Comparison of ENCODE assay signal across 24 cellular contexts in genomic region chr17:39751637-39752036, GRCh38. TPM values are rescaled to one million over a fixed set of nuclear protein-coding genes. Genes with fewer than 3 reads are reported as not detected.
A peak's percentile ranks its signal among the peaks of the same experiment; 100 is the strongest.
DNase-seq lines count a peak whose midpoint lies in the region; ATAC-seq and TF ChIP-seq lines count a peak whose summit lies in the region.
"Had no signal": no experiment of that assay in that cellular context is flagged by ENCODE, and none has a peak within 500 bp of the region (broad histone marks: within the 10 kb centered on the region; RNA-seq: fewer than 3 reads in every experiment).

No MANE protein-coding gene starts in this region.

- H3K4me2 ChIP-seq in GM23338 = peak overlapping the region; percentile 49; the same call in 1 of the 2 replicates

- no peaks in the 10 kb centered on the region for H3K36me3 ChIP-seq in GM23338 (ENCODE audit: insufficient read depth)
- no peaks in the 10 kb centered on the region for H3K36me3 ChIP-seq in spleen
- H3K36me3 ChIP-seq: ascending aorta, heart right ventricle, SJCRH30 had no signal

- peaks cover 14% of the 10 kb centered on the region for H3F3A ChIP-seq in GM23338 (replicated peaks; ENCODE audit: low read depth)

- H3K4me3 Mint-ChIP-seq in activated naive CD4-positive, alpha-beta T cell treated with anti-CD3 and anti-CD28 coated beads, Interleukin-2, amount 10 ng/mL, durations not matched to agents 7 days and 5 days = peak overlapping the region; percentile 58
- H3K4me3 Mint-ChIP-seq in GM23338 = no peak overlapping the region; the same call in 2 of the 3 replicates
- H3K4me3 Mint-ChIP-seq in activated T-helper 2 cell treated with anti-CD3 and anti-CD28 coated beads, Interferon-gamma antibody, Interleukin-2, Interleukin-4, amounts not matched to agents 10 μg/mL and 5 μg/mL and 100 μg/mL, durations not matched to agents 14 hours and 24 hours and 36 hours (ENCODE audit: low read depth) = no peak overlapping the region

- H3K27me3 ChIP-seq in GM23338 (ENCODE audit: insufficient read depth) (peaks cover 18% of the 10 kb centered on the region), spleen (replicated peaks in 1 of 7) (no peaks in the 10 kb centered on the region)
- H3K27me3 ChIP-seq: ascending aorta, heart right ventricle, pancreas, transverse colon had no signal

- CTCF ChIA-PET in activated naive CD4-positive, alpha-beta T cell treated with anti-CD3 and anti-CD28 coated beads, Interleukin-2, amount 10 ng/mL, durations not matched to agents 7 days and 5 days (lab: Charles Lee) = interaction anchor here (1.0 to 2.1 kb wide), 2 partner anchors 129 to 130 kb away, joined by 4 to 20 read pairs; no protein-coding TSS in a partner anchor

- H3K9me3 Mint-ChIP-seq in activated naive CD4-positive, alpha-beta T cell treated with anti-CD3 and anti-CD28 coated beads, Interleukin-2, amount 10 ng/mL, durations not matched to agents 7 days and 5 days = no peaks in the 10 kb centered on the region
- H3K9me3 Mint-ChIP-seq in activated naive CD4-positive, alpha-beta T cell treated with anti-CD3 and anti-CD28 coated beads, Interleukin-2, amount 50 U/mL, for 72 hours = no peaks in the 10 kb centered on the region
- no peaks in the 10 kb centered on the region; the same call in 2 of the 3 replicates for H3K9me3 Mint-ChIP-seq in GM23338
- H3K9me3 Mint-ChIP-seq in activated T-helper 2 cell treated with anti-CD3 and anti-CD28 coated beads, Interferon-gamma antibody, Interleukin-2, Interleukin-4, amounts not matched to agents 10 μg/mL and 5 μg/mL and 100 μg/mL, durations not matched to agents 14 hours and 24 hours and 36 hours = no peaks in the 10 kb centered on the region

- TF ChIP-seq POLR2A in spleen (IDR thresholded peaks at IDR 0.05) = no peak

- no peaks in the 10 kb centered on the region for H3K36me3 Mint-ChIP-seq in activated naive CD4-positive, alpha-beta T cell treated with anti-CD3 and anti-CD28 coated beads, Interleukin-2, amount 10 ng/mL, durations not matched to agents 7 days and 5 days
- H3K36me3 Mint-ChIP-seq in activated naive CD4-positive, alpha-beta T cell treated with anti-CD3 and anti-CD28 coated beads, Interleukin-2, amount 50 U/mL, for 72 hours = peaks cover 0 to 4% of the 10 kb centered on the region in 2 donors
- H3K36me3 Mint-ChIP-seq in GM23338 (ENCODE audit: low read depth) = peaks cover 6% of the 10 kb centered on the region; the same call in 1 of the 3 replicates
- no peaks in the 10 kb centered on the region for H3K36me3 Mint-ChIP-seq in activated T-helper 2 cell treated with anti-CD3 and anti-CD28 coated beads, Interferon-gamma antibody, Interleukin-2, Interleukin-4, amounts not matched to agents 10 μg/mL and 5 μg/mL and 100 μg/mL, durations not matched to agents 14 hours and 24 hours and 36 hours (ENCODE audit: low read depth)

- H3K4me1 Mint-ChIP-seq in activated naive CD4-positive, alpha-beta T cell treated with anti-CD3 and anti-CD28 coated beads, Interleukin-2, amount 10 ng/mL, durations not matched to agents 7 days and 5 days = peaks cover 37% of the 10 kb centered on the region
- H3K4me1 Mint-ChIP-seq in GM23338 = peaks cover 42% of the 10 kb centered on the region
- peaks cover 30% of the 10 kb centered on the region for H3K4me1 Mint-ChIP-seq in activated T-helper 2 cell treated with anti-CD3 and anti-CD28 coated beads, Interferon-gamma antibody, Interleukin-2, Interleukin-4, amounts not matched to agents 10 μg/mL and 5 μg/mL and 100 μg/mL, durations not matched to agents 14 hours and 24 hours and 36 hours (ENCODE audit: low read depth)

- no peak overlapping the region for H3K27ac Mint-ChIP-seq in activated naive CD4-positive, alpha-beta T cell treated with anti-CD3 and anti-CD28 coated beads, Interleukin-2, amount 10 ng/mL, durations not matched to agents 7 days and 5 days
- H3K27ac Mint-ChIP-seq in activated naive CD4-positive, alpha-beta T cell treated with anti-CD3 and anti-CD28 coated beads, Interleukin-2, amount 50 U/mL, for 72 hours = no peak overlapping the region
- no peak overlapping the region for H3K27ac Mint-ChIP-seq in GM23338
- H3K27ac Mint-ChIP-seq in activated T-helper 2 cell treated with anti-CD3 and anti-CD28 coated beads, Interferon-gamma antibody, Interleukin-2, Interleukin-4, amounts not matched to agents 10 μg/mL and 5 μg/mL and 100 μg/mL, durations not matched to agents 14 hours and 24 hours and 36 hours = peak overlapping the region; percentile 83

- peaks cover 20% of the 10 kb centered on the region; the same call in 1 of the 2 replicates for H3K4me1 ChIP-seq in GM23338 (ENCODE audit: insufficient read depth)
- peaks cover 23 to 49% (median 37%) of the 10 kb centered on the region in 6 donors for H3K4me1 ChIP-seq in spleen

- peaks cover 30% of the 10 kb centered on the region for H3K27me3 Mint-ChIP-seq in activated naive CD4-positive, alpha-beta T cell treated with anti-CD3 and anti-CD28 coated beads, Interleukin-2, amount 10 ng/mL, durations not matched to agents 7 days and 5 days
- H3K27me3 Mint-ChIP-seq in GM23338 (ENCODE audit: insufficient read depth, low read depth, poor library complexity) = peaks cover 24% of the 10 kb centered on the region
- H3K27me3 Mint-ChIP-seq in activated T-helper 2 cell treated with anti-CD3 and anti-CD28 coated beads, Interferon-gamma antibody, Interleukin-2, Interleukin-4, amounts not matched to agents 10 μg/mL and 5 μg/mL and 100 μg/mL, durations not matched to agents 14 hours and 24 hours and 36 hours (ENCODE audit: low read depth) = no peaks in the 10 kb centered on the region

- no peak overlapping the region for H2AFZ ChIP-seq in GM23338

- intact Hi-C loops in activated T-helper 2 cell treated with anti-CD3 and anti-CD28 coated beads, Interferon-gamma antibody, Interleukin-2, Interleukin-4, amounts not matched to agents 10 μg/mL and 5 μg/mL and 100 μg/mL, durations not matched to agents 14 hours and 24 hours and 36 hours (cut with micrococcal nuclease) = loop anchor here (5.0 kb wide), 3 partner anchors 114 to 231 kb away; partner anchors contain the start of genes LRRC3C, ORMDL3, PSMD3 and STARD3
- intact Hi-C loops in spleen (cut with DNase I; ENCODE audit: low total_unique reads) = loop anchor here (5.0 to 10.0 kb wide), 2 partner anchors 113 to 129 kb away; partner anchors contain the start of genes IKZF3 and ZPBP2

- H3K79me2 ChIP-seq in GM23338 (replicated peaks; ENCODE audit: insufficient read depth) = no peaks in the 10 kb centered on the region

- no peaks in the 10 kb centered on the region for H4K20me1 ChIP-seq in GM23338 (replicated peaks; ENCODE audit: insufficient read depth)

- TF ChIP-seq CTCF in GM23338 (conservative IDR thresholded peaks at IDR 0.05; ENCODE audit: low read depth in 2 of 2) = no peak
- TF ChIP-seq CTCF in spleen (IDR thresholded peaks at IDR 0.05 in 8 of 11, conservative IDR thresholded peaks at IDR 0.05 in 3 of 11) = no peak

- no peak overlapping the region for H3K4me3 ChIP-seq in GM23338
- H3K4me3 ChIP-seq in spleen = no peak overlapping the region
- H3K4me3 ChIP-seq: ascending aorta, heart right ventricle, lung, pancreas, SJCRH30, transverse colon had no signal

- 77 to 92% (median 79%) methylated on average over 10 of the region's 10 CpGs for WGBS in spleen, 5 donors

- ATAC-seq in activated naive CD4-positive, alpha-beta T cell treated with anti-CD3 and anti-CD28 coated beads, Interleukin-2, amount 50 U/mL, for 72 hours = no peak
- no peak for ATAC-seq in GM23338
- no peak for ATAC-seq in HG02840 (IDR thresholded peaks at IDR 0.05; ENCODE audit: low FRiP score, unreplicated experiment)
- ATAC-seq: heart right ventricle, pancreas, PC-3, sciatic nerve had no signal

- H3K9me3 ChIP-seq in spleen = no peaks in the 10 kb centered on the region
- H3K9me3 ChIP-seq: ascending aorta, heart right ventricle, pancreas, SJCRH30, transverse colon had no signal

- DNase-seq in activated naive CD4-positive, alpha-beta T cell treated with anti-CD3 and anti-CD28 coated beads, Interleukin-2, amount 10 ng/mL, durations not matched to agents 7 days and 5 days = peak; percentile 18
- DNase-seq in activated naive CD4-positive, alpha-beta T cell treated with anti-CD3 and anti-CD28 coated beads, Interleukin-2, amount 50 U/mL, for 72 hours (ENCODE audit: low spot score in 2 of 2) = no peak
- DNase-seq in GM23338 (ENCODE audit: low spot score) (no peak), spleen (peak; percentile 72), iPS-NIHi7 (ENCODE audit: extremely low spot score) (no peak), NCI-H1694 treated with DMSO at 0.1 percent for 48 hours (lab: John Stamatoyannopoulos, UW) (no peak)
- DNase-seq in activated T-helper 2 cell treated with anti-CD3 and anti-CD28 coated beads, Interferon-gamma antibody, Interleukin-2, Interleukin-4, amounts not matched to agents 10 μg/mL and 5 μg/mL and 100 μg/mL, durations not matched to agents 14 hours and 24 hours and 36 hours (ENCODE audit: low spot score) = no peak
- DNase-seq: activated CD8-positive, alpha-beta memory T cell treated with anti-CD3 and anti-CD28 coated beads, Interleukin-2, amount 50 U/mL, for 48 hours; activated naive CD4-positive, alpha-beta T cell treated with Interleukin-2 at 50 U/mL for 16 hours; DMS79; heart right ventricle; Kasumi-1; NCI-H187 treated with DMSO at 0.1 percent for 48 hours; NCI-H226; PC-3; SJCRH30; stimulated activated naive CD4-positive, alpha-beta T cell; T-helper 9 cell had no signal

- no peaks in the 10 kb centered on the region for H3K9me2 ChIP-seq in GM23338 (ENCODE audit: insufficient read depth)

- H3K27ac ChIP-seq in GM23338 (ENCODE audit: low read depth) = no peak overlapping the region
- peak overlapping the region in 3 of 8 donors; percentile 17 to 98 (median 23) for H3K27ac ChIP-seq in spleen
- H3K27ac ChIP-seq: ascending aorta, SJCRH30, transverse colon had no signal

RNA-seq across cellular contexts. Expression of gene GRB7, which starts 13.9 kb away (rescaled TPM):
- total RNA-seq in activated naive CD4-positive, alpha-beta T cell treated with anti-CD3 and anti-CD28 coated beads, Interleukin-2, amount 50 U/mL, for 72 hours = 1 to 10 TPM; 3.1 to 3.9 TPM
- 23.1 and 28.9 TPM in 2 replicates for total RNA-seq in GM23338 (2014; rRNA removed; shearing (Covaris generic))
- polyA plus RNA-seq in GM23338 (2016; fragmentation: Nextera tagmentation; extraction: Ambion mirVana) (12.8 and 13.1 TPM in 2 replicates), spleen (under 1 TPM; 0.04 to 0.19 (median 0.14) TPM)
- total RNA-seq in activated T-helper 2 cell treated with anti-CD3 and anti-CD28 coated beads, Interferon-gamma antibody, Interleukin-2, Interleukin-4, amounts not matched to agents 10 μg/mL and 5 μg/mL and 100 μg/mL, durations not matched to agents 14 hours and 24 hours and 36 hours = 0.39 and 0.74 TPM in 2 replicates
- 1 to 10 TPM in 2 of 7 donors, under 1 TPM in 4, not detected in 1; 0.51 to 1.9 (median 0.66) TPM for total RNA-seq in spleen
- total RNA-seq: SJCRH30 had no signal

RNA-seq across cellular contexts. Expression of gene MIEN1, which starts 21.3 kb away (rescaled TPM):
- total RNA-seq in activated naive CD4-positive, alpha-beta T cell treated with anti-CD3 and anti-CD28 coated beads, Interleukin-2, amount 50 U/mL, for 72 hours = 10 to 100 TPM; 32.2 to 41.1 TPM
- 24.3 and 37.1 TPM in 2 replicates for total RNA-seq in GM23338 (2014; rRNA removed; shearing (Covaris generic))
- polyA plus RNA-seq in GM23338 (2016; fragmentation: Nextera tagmentation; extraction: Ambion mirVana) (91.8 and 106 TPM in 2 replicates), spleen (10 to 100 TPM; 60.9 to 85.2 (median 78.7) TPM)
- total RNA-seq in activated T-helper 2 cell treated with anti-CD3 and anti-CD28 coated beads, Interferon-gamma antibody, Interleukin-2, Interleukin-4, amounts not matched to agents 10 μg/mL and 5 μg/mL and 100 μg/mL, durations not matched to agents 14 hours and 24 hours and 36 hours = 36.2 and 38.8 TPM in 2 replicates
- 10 to 100 TPM; 28.0 to 58.2 (median 40.5) TPM for total RNA-seq in spleen

RNA-seq across cellular contexts. Expression of gene ERBB2, which starts 51.8 kb away (rescaled TPM):
- total RNA-seq in activated naive CD4-positive, alpha-beta T cell treated with anti-CD3 and anti-CD28 coated beads, Interleukin-2, amount 50 U/mL, for 72 hours = 1 to 10 TPM; 3.2 to 7.8 TPM
- total RNA-seq in GM23338 (2014; rRNA removed; shearing (Covaris generic)) = 193 and 196 TPM in 2 replicates
- polyA plus RNA-seq in GM23338 (2016; fragmentation: Nextera tagmentation; extraction: Ambion mirVana) (44.9 and 46.2 TPM in 2 replicates), spleen (1 to 10 TPM; 3.4 to 6.6 (median 4.3) TPM)
- 4.0 and 4.1 TPM in 2 replicates for total RNA-seq in activated T-helper 2 cell treated with anti-CD3 and anti-CD28 coated beads, Interferon-gamma antibody, Interleukin-2, Interleukin-4, amounts not matched to agents 10 μg/mL and 5 μg/mL and 100 μg/mL, durations not matched to agents 14 hours and 24 hours and 36 hours
- 10 to 100 TPM in 5 of 7 donors, 1 to 10 TPM in 2; 8.5 to 15.9 (median 13.8) TPM for total RNA-seq in spleen

Comparison
In these comparisons a context has a peak if more than half of its experiments do, and no peak if none do; other contexts are left out.
1. DNase-seq: peak in activated naive CD4-positive, alpha-beta T cell treated with anti-CD3 and anti-CD28 coated beads, Interleukin-2, amount 10 ng/mL, durations not matched to agents 7 days and 5 days (single experiment) and spleen (single experiment); none in activated naive CD4-positive, alpha-beta T cell treated with anti-CD3 and anti-CD28 coated beads, Interleukin-2, amount 50 U/mL, for 72 hours (0 of 2), GM23338 (single experiment), activated T-helper 2 cell treated with anti-CD3 and anti-CD28 coated beads, Interferon-gamma antibody, Interleukin-2, Interleukin-4, amounts not matched to agents 10 μg/mL and 5 μg/mL and 100 μg/mL, durations not matched to agents 14 hours and 24 hours and 36 hours (single experiment), iPS-NIHi7 (single experiment) and NCI-H1694 treated with DMSO at 0.1 percent for 48 hours (single experiment).
2. RNA of gene ERBB2, which starts 51.8 kb away (total RNA-seq): 193 to 196 TPM in GM23338; 8.5 to 15.9 TPM in spleen, 3.2 to 7.8 TPM in activated naive CD4-positive, alpha-beta T cell treated with anti-CD3 and anti-CD28 coated beads, Interleukin-2, amount 50 U/mL, for 72 hours and 4.0 to 4.1 TPM in activated T-helper 2 cell treated with anti-CD3 and anti-CD28 coated beads, Interferon-gamma antibody, Interleukin-2, Interleukin-4, amounts not matched to agents 10 μg/mL and 5 μg/mL and 100 μg/mL, durations not matched to agents 14 hours and 24 hours and 36 hours; every median in the first group is over 10 times any median in the second.